In the genomic region with DNA sequence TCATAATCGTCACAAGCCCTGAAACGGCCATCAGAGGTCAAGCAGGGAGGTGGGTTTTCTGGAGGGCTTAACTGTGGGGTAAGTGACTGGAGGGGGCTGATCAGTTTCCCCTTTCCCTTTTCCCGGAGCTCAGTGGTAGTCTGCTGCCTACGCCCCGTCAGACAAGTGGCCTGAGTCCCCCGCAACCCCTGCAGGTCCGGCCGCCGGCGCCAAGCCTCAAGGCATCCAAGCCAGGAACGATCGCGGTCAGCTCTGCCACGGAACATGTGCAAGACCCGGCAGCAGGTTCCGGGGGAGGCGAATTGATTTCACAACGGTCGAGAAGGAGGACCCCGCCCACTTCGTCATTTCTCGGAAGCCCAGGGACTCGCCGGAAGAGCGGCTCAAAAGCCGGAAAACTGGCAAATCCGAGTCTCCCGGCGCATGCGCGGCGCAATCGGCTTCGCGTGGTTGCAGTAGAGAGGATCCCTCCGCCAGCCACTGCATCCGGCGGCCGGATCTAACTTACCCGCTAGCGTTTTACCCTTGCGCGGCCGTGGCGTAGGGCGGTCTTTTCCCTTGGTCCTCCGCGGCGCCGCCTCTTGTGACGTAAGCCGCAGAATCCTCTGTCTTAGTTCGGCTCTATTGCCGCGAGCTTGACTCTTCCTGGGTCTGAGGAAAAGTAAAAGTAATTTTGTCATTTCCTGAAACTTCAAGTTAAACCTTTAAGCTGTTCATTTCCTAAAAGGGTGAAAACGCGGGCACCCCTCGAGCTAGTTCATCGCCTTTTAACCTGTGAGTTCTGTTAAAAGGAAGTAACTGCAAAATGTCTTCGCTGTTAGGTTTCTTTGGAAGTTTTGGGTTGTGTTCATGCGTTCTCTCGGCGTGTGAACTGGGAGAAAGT, we compare ENCODE assay signal across 8 cellular contexts. TPM values are rescaled to one million over a fixed set of nuclear protein-coding genes. Genes with fewer than 3 reads are reported as not detected.
DNase-seq lines count a peak whose midpoint lies in the region; ATAC-seq and TF ChIP-seq lines count a peak whose summit lies in the region.

No MANE protein-coding gene starts in this region.

- H3F3A ChIP-seq in PC-3 (ENCODE audit: low read length, unreplicated experiment): no peaks in the 10 kb centered on the region

- ATAC-seq in GM21717 (IDR thresholded peaks at IDR 0.05; ENCODE audit: unreplicated experiment): peak; percentile 95
- peak; percentile 91 for ATAC-seq in PC-3
- peak; percentile 98 for ATAC-seq in mucosa of descending colon

- H3K79me2 ChIP-seq in PC-3 (ENCODE audit: low read length): peaks cover 25% of the 10 kb centered on the region

- peak overlapping the region; percentile 74 for H3K4me3 ChIP-seq in Jurkat, Clone E6-1 (ENCODE audit: low read length)
- peak overlapping the region; percentile 90 for H3K4me3 ChIP-seq in PC-3 (ENCODE audit: low read length)
- peak overlapping the region; percentile 75 for H3K4me3 ChIP-seq in epithelial cell of proximal tubule (ENCODE audit: low read depth, low read length)
- H3K4me3 ChIP-seq in mucosa of descending colon: peak overlapping the region; percentile 32

- peak overlapping the region; percentile 81 for H2AFZ ChIP-seq in PC-3 (ENCODE audit: low read length)

- H4K20me1 ChIP-seq in PC-3 (ENCODE audit: low read length): no peaks in the 10 kb centered on the region

- peak overlapping the region; percentile 99 for H3K27ac Mint-ChIP-seq in activated T-cell treated with anti-CD3 and anti-CD28 coated beads, Interleukin-2, amount 50 U/mL, for 24 hours

- H3K27me3 ChIP-seq in PC-3 (ENCODE audit: low read length): no peaks in the 10 kb centered on the region

- CTCF ChIA-PET in PC-3 (lab: Charles Lee): interaction anchor here (0.6 to 1.2 kb wide), 2 partner anchors 15 to 111 kb away, joined by 4 to 7 read pairs; no protein-coding TSS in a partner anchor

- no TSS peak for BruUV-seq in PC-3 (replicated peaks; lab: Mats Ljungman, UMichigan)

- H3K27me3 Mint-ChIP-seq in activated T-cell treated with anti-CD3 and anti-CD28 coated beads, Interleukin-2, amount 50 U/mL, for 24 hours: no peaks in the 10 kb centered on the region

- H3K27ac ChIP-seq in PC-3 (ENCODE audit: low read length): peak overlapping the region; percentile 84

- peaks cover 5% of the 10 kb centered on the region for H3K9me3 Mint-ChIP-seq in activated T-cell treated with anti-CD3 and anti-CD28 coated beads, Interleukin-2, amount 50 U/mL, for 24 hours

- peak overlapping the region; percentile 87 for H3K4me3 Mint-ChIP-seq in activated T-cell treated with anti-CD3 and anti-CD28 coated beads, Interleukin-2, amount 50 U/mL, for 24 hours

- H3K9me2 ChIP-seq in PC-3 (replicated peaks; ENCODE audit: low read length): no peaks in the 10 kb centered on the region

- H3K4me1 Mint-ChIP-seq in activated T-cell treated with anti-CD3 and anti-CD28 coated beads, Interleukin-2, amount 50 U/mL, for 24 hours (ENCODE audit: low read depth): peaks cover 32% of the 10 kb centered on the region

- H3K36me3 ChIP-seq in PC-3 (ENCODE audit: low read depth, low read length) (no peaks in the 10 kb centered on the region), mucosa of descending colon (ENCODE audit: low read depth) (peaks cover 5% of the 10 kb centered on the region)

- DNase-seq in DMS53 (lab: John Stamatoyannopoulos, UW): peak; percentile 99
- DNase-seq in Jurkat, Clone E6-1 (ENCODE audit: low read depth, low spot score): peak; percentile 99
- peak; percentile 99 for DNase-seq in PC-3
- peak; percentile 96 for DNase-seq in activated T-cell treated with anti-CD3 and anti-CD28 coated beads, Interleukin-2, amount 50 U/mL, for 24 hours
- DNase-seq in epithelial cell of proximal tubule (ENCODE audit: low read depth): peak; percentile 95
- peak; percentile 98 to 100 (median 99) for DNase-seq in mucosa of descending colon
- peak; percentile 95 to 97 for DNase-seq in stimulated activated CD8-positive, alpha-beta memory T cell treated with anti-CD3 and anti-CD28 coated beads, Interleukin-4, amount 100 ng/mL, for 1 hour (ENCODE audit: low read depth in 2 of 2, low spot score in 1 of 2)

- intact Hi-C loops in PC-3 (cut with micrococcal nuclease) (loop anchor here (1.0 kb wide), 2 partner anchors 15 to 26 kb away; a partner anchor contains a TSS), mucosa of descending colon (cut with DNase I, micrococcal nuclease) (no loop called here)

- TF ChIP-seq CTCF in PC-3 (conservative IDR thresholded peaks at IDR 0.05; ENCODE audit: low read depth, low read length): no peak
- no peak for TF ChIP-seq CTCF in epithelial cell of proximal tubule (conservative IDR thresholded peaks at IDR 0.05; ENCODE audit: low read depth, low read length)
- TF ChIP-seq CTCF in mucosa of descending colon (IDR thresholded peaks at IDR 0.05): no peak

- POLR2A ChIA-PET in PC-3 (lab: Charles Lee; ENCODE audit: unreplicated experiment): interaction anchor here (0.6 to 2.7 kb wide), 4 partner anchors 15 to 1434 kb away, joined by 3 to 37 read pairs (median 5); a partner anchor contains a TSS

- H3K4me2 ChIP-seq in PC-3 (ENCODE audit: low read length): peak overlapping the region; percentile 91

- H3K4me1 ChIP-seq in PC-3 (ENCODE audit: insufficient read depth, low read length) (peaks cover 15% of the 10 kb centered on the region), mucosa of descending colon (ENCODE audit: low read depth) (peaks cover 16% of the 10 kb centered on the region)

- H3K36me3 Mint-ChIP-seq in activated T-cell treated with anti-CD3 and anti-CD28 coated beads, Interleukin-2, amount 50 U/mL, for 24 hours (ENCODE audit: low read depth): peaks cover 38% of the 10 kb centered on the region

- H3K9ac ChIP-seq in PC-3 (ENCODE audit: low read length): peak overlapping the region; percentile 92

- H3K9me3 ChIP-seq in PC-3 (ENCODE audit: low read length) (no peaks in the 10 kb centered on the region), mucosa of descending colon (peaks cover 4% of the 10 kb centered on the region)

RNA-seq across cellular contexts. Expression of a gene that starts 14.9 kb away (rescaled TPM):
- polyA plus RNA-seq in Jurkat, Clone E6-1 (2012; ENCODE audit: insufficient read depth, insufficient read length): 48.0 TPM
- 172 and 231 TPM in 2 replicates for total RNA-seq in PC-3 (2014; rRNA removed)
- 39.3 and 61.2 TPM in 2 replicates for total RNA-seq in epithelial cell of proximal tubule
- total RNA-seq in mucosa of descending colon: 100 to 1,000 TPM; 127 to 146 (median 133) TPM

Comparison
In these comparisons a context has a peak if more than half of its experiments do, and no peak if none do; other contexts are left out.
1. Peak in every context shown above with its lines: DNase-seq, ATAC-seq, H3K4me3 ChIP-seq and H3K27ac ChIP-seq.
2. H3K4me3 ChIP-seq: peak in every context shown above with its lines; median percentile 90 in PC-3; 75 in epithelial cell of proximal tubule; 74 in Jurkat, Clone E6-1; 32 in mucosa of descending colon.